9 cellular contexts compared by ENCODE assay signal in genomic region chr2:88055049-88055435, GRCh38. TPM values are rescaled to one million over a fixed set of nuclear protein-coding genes. Genes with fewer than 3 reads are reported as not detected.
DNase-seq lines count a peak whose midpoint lies in the region; ATAC-seq and TF ChIP-seq lines count a peak whose summit lies in the region.
"Had no signal": no experiment of that assay in that cellular context is flagged by ENCODE, and none has a peak within 500 bp of the region (broad histone marks: within the 10 kb centered on the region; RNA-seq: fewer than 3 reads in every experiment).

No MANE protein-coding gene starts in this region.

- H3K4me1 Mint-ChIP-seq in CD4-positive, alpha-beta T cell (ENCODE audit: low read depth) = peaks cover 56% of the 10 kb centered on the region
- H3K4me1 Mint-ChIP-seq in IgD-negative memory B cell = peaks cover 26 to 40% (median 28%) of the 10 kb centered on the region in 3 donors
- H3K4me1 Mint-ChIP-seq in stimulated activated effector memory CD8-positive, alpha-beta T cell treated with anti-CD3 and anti-CD28 coated beads, Interleukin-12 subunit alpha, Interleukin-12 subunit beta, amount 100 ng/mL, for 72 hours = peaks cover 51% of the 10 kb centered on the region

- H3K27ac Mint-ChIP-seq in CD4-positive, alpha-beta T cell = peak overlapping the region; percentile 93
- H3K27ac Mint-ChIP-seq in IgD-negative memory B cell = peak overlapping the region; percentile 95 to 99 (median 97)
- H3K27ac Mint-ChIP-seq in stimulated activated effector memory CD8-positive, alpha-beta T cell treated with anti-CD3 and anti-CD28 coated beads, Interleukin-12 subunit alpha, Interleukin-12 subunit beta, amount 100 ng/mL, for 72 hours = peak overlapping the region; percentile 98

- peak overlapping the region; percentile 93 for H3K9ac ChIP-seq in iPS-18a (ENCODE audit: low read length)

- H3K36me3 ChIP-seq in adrenal gland (replicated peaks in 1 of 2) (no peaks in the 10 kb centered on the region), iPS-18a (ENCODE audit: control insufficient read depth, low read depth, low read length) (no peaks in the 10 kb centered on the region)

- H3K4me1 ChIP-seq in adrenal gland (replicated peaks in 1 of 2) (peaks cover 21 to 37% of the 10 kb centered on the region in 2 donors), iPS-18a (ENCODE audit: control insufficient read depth, low read depth, low read length) (peaks cover 11% of the 10 kb centered on the region)

- DNase-seq in CD4-positive, alpha-beta T cell = no peak
- no peak for DNase-seq in adrenal gland
- DNase-seq in stimulated activated effector memory CD8-positive, alpha-beta T cell treated with anti-CD3 and anti-CD28 coated beads, Interleukin-12 subunit alpha, Interleukin-12 subunit beta, amount 100 ng/mL, for 72 hours (ENCODE audit: low spot score in 2 of 2) = no peak
- no peak for DNase-seq in activated CD4-positive, alpha-beta T cell treated with anti-CD3 and anti-CD28 coated beads, Interleukin-2, amount 50 U/mL, for 48 hours

- H3K36me3 Mint-ChIP-seq in CD4-positive, alpha-beta T cell (ENCODE audit: low read depth) = peaks cover 19% of the 10 kb centered on the region
- peaks cover 2% of the 10 kb centered on the region for H3K36me3 Mint-ChIP-seq in IgD-negative memory B cell
- peaks cover 52% of the 10 kb centered on the region for H3K36me3 Mint-ChIP-seq in stimulated activated effector memory CD8-positive, alpha-beta T cell treated with anti-CD3 and anti-CD28 coated beads, Interleukin-12 subunit alpha, Interleukin-12 subunit beta, amount 100 ng/mL, for 72 hours

- 0% methylated on average over 17 of the region's 17 CpGs for WGBS in adrenal gland, 4 donors

- H3K27me3 Mint-ChIP-seq in CD4-positive, alpha-beta T cell = no peaks in the 10 kb centered on the region
- H3K27me3 Mint-ChIP-seq in IgD-negative memory B cell = no peaks in the 10 kb centered on the region

- peak overlapping the region; percentile 97 for H3K27ac ChIP-seq in CD4-positive, alpha-beta T cell (ENCODE audit: low read depth, low read length)
- H3K27ac ChIP-seq in adrenal gland (peak overlapping the region; percentile 80 to 98 (median 95)), iPS-18a (ENCODE audit: low read length) (peak overlapping the region; percentile 74)

- H3K4me3 ChIP-seq in adrenal gland (peak overlapping the region; percentile 50 to 98 (median 80)), iPS-18a (ENCODE audit: low read length) (peak overlapping the region; percentile 78)

- POLR2A ChIA-PET in CD4-positive, alpha-beta T cell (lab: Charles Lee) = interaction anchor here (0.8 to 2.0 kb wide), 6 partner anchors 9 to 573 kb away, joined by 3 to 6 read pairs (median 3); partner anchors contain the start of gene RNU2-63P

- H3K9me3 Mint-ChIP-seq in CD4-positive, alpha-beta T cell = no peaks in the 10 kb centered on the region
- H3K9me3 Mint-ChIP-seq in IgD-negative memory B cell = no peaks in the 10 kb centered on the region
- no peaks in the 10 kb centered on the region for H3K9me3 Mint-ChIP-seq in stimulated activated effector memory CD8-positive, alpha-beta T cell treated with anti-CD3 and anti-CD28 coated beads, Interleukin-12 subunit alpha, Interleukin-12 subunit beta, amount 100 ng/mL, for 72 hours

- CTCF ChIA-PET in CD4-positive, alpha-beta T cell (lab: Charles Lee) = interaction anchor here (0.9 kb wide), 1 partner anchor 105 kb away, joined by 4 read pairs; no protein-coding TSS in a partner anchor

- no peak for TF ChIP-seq CTCF in CD4-positive, alpha-beta T cell (IDR thresholded peaks at IDR 0.05)
- peak in 1 of 6 experiments; percentile 5 for TF ChIP-seq CTCF in adrenal gland (IDR thresholded peaks at IDR 0.05)

- no peaks in the 10 kb centered on the region for H3K9me3 ChIP-seq in CD4-positive, alpha-beta T cell (ENCODE audit: control insufficient read depth, low read length)
- H3K9me3 ChIP-seq in adrenal gland (replicated peaks in 1 of 3) = no peaks in the 10 kb centered on the region
- H3K9me3 ChIP-seq in iPS-18a (ENCODE audit: control insufficient read depth, low read depth, low read length) = no peaks in the 10 kb centered on the region

- ATAC-seq in CD4-positive, alpha-beta T cell (ENCODE audit: poor library complexity) = no peak
- ATAC-seq in stimulated activated effector memory CD8-positive, alpha-beta T cell treated with anti-CD3 and anti-CD28 coated beads, Interleukin-12 subunit alpha, Interleukin-12 subunit beta, amount 100 ng/mL, for 72 hours = no peak
- no peak for ATAC-seq in GM19397 (IDR thresholded peaks at IDR 0.05; ENCODE audit: unreplicated experiment)
- ATAC-seq in HG02623 (IDR thresholded peaks at IDR 0.05; ENCODE audit: unreplicated experiment) = no peak

- TF ChIP-seq POLR2A in adrenal gland (IDR thresholded peaks at IDR 0.05) = no peak

- H3K4me3 Mint-ChIP-seq in CD4-positive, alpha-beta T cell = peak overlapping the region; percentile 96
- peak overlapping the region; percentile 94 to 98 (median 94) for H3K4me3 Mint-ChIP-seq in IgD-negative memory B cell
- H3K4me3 Mint-ChIP-seq in stimulated activated effector memory CD8-positive, alpha-beta T cell treated with anti-CD3 and anti-CD28 coated beads, Interleukin-12 subunit alpha, Interleukin-12 subunit beta, amount 100 ng/mL, for 72 hours = peak overlapping the region; percentile 89

- no peaks in the 10 kb centered on the region for H3K27me3 ChIP-seq in CD4-positive, alpha-beta T cell (ENCODE audit: control insufficient read depth, insufficient read depth, low read length)
- H3K27me3 ChIP-seq in adrenal gland = no peaks in the 10 kb centered on the region
- H3K27me3 ChIP-seq in iPS-18a (ENCODE audit: control insufficient read depth, insufficient read depth, low read length) = no peaks in the 10 kb centered on the region

- intact Hi-C loops in CD4-positive, alpha-beta T cell (cut with DNase I, micrococcal nuclease) = loop anchor here (2.0 to 10.0 kb wide), 4 partner anchors 38 to 1950 kb away; partner anchors contain the start of genes IMMT (in 1 of the 2), MRPL35 (in 1 of the 2), POLR1A (in 1 of the 2) and PTCD3 (in 1 of the 2)
- intact Hi-C loops in adrenal gland (cut with DNase I) = loop anchor here in 1 of 2 donors (5.0 kb wide), 1 partner anchor 107 kb away; no protein-coding TSS in a partner anchor

RNA-seq across cellular contexts. Expression of gene KRCC1, which starts 0.5 kb away (rescaled TPM):
- 1 to 10 TPM; 3.0 to 3.2 TPM for total RNA-seq in CD4-positive, alpha-beta T cell
- polyA plus RNA-seq in IgD-negative memory B cell = 38.0 TPM
- 10 to 100 TPM; 12.0 to 24.8 (median 17.7) TPM for total RNA-seq in adrenal gland
- polyA plus RNA-seq in adrenal gland = 10 to 100 TPM; 20.5 to 40.2 (median 29.0) TPM

RNA-seq across cellular contexts. Expression of gene SMYD1, which starts 12.6 kb away (rescaled TPM):
- not detected for total RNA-seq in CD4-positive, alpha-beta T cell
- polyA plus RNA-seq in IgD-negative memory B cell (not detected), adrenal gland (under 1 TPM in 2 of 3 donors, not detected in 1; under 0.01 to 0.08 TPM)
- under 1 TPM in 1 of 8 donors, not detected in 7; 0.34 TPM for total RNA-seq in adrenal gland
- total RNA-seq: NCI-H460 had no signal

RNA-seq across cellular contexts. Expression of gene RNU2-63P, which starts 38.7 kb away (rescaled TPM):
- 1 to 10 TPM; 2.6 to 3.1 TPM for total RNA-seq in CD4-positive, alpha-beta T cell
- not detected for polyA plus RNA-seq in IgD-negative memory B cell
- total RNA-seq in adrenal gland = 10 to 100 TPM in 1 of 8 donors, 1 to 10 TPM in 1, not detected in 6; 4.9 to 15.2 TPM
- not detected for polyA plus RNA-seq in adrenal gland
